ENCODE assay signal across 24 cellular contexts in the genomic region with DNA sequence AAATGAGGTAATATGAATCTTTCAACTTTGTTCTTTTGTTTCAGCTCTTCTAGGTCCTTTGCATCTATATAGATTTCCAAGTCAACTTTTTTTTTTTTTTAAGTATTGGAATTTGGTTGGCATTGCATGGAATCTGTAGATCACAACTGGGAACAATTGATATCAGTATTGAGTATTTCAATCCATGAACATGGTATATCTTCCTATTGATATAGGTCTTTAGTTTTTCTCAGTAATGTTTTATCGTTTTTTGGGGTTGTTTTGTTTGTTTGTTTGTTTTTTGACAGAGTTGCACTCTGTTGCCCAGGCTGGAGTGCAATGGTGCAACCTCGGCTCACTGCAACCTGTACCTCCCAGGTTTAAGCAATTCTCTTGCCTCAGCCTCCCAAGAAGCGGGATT.
"Had no signal": no experiment of that assay in that cellular context is flagged by ENCODE, and none has a peak within 500 bp of the region (broad histone marks: within the 10 kb centered on the region; RNA-seq: fewer than 3 reads in every experiment).

No MANE protein-coding gene starts in this region.

- H3K9me3 ChIP-seq: colonic mucosa, gastrocnemius medialis had no signal

- H3K36me3 ChIP-seq: colonic mucosa had no signal

- H3K4me1 ChIP-seq: colonic mucosa, esophagus squamous epithelium, gastrocnemius medialis, gastroesophageal sphincter had no signal

- DNase-seq: colonic mucosa; cortex of kidney; dermis blood vessel endothelial cell; dorsolateral prefrontal cortex; effector CD4-positive, alpha-beta T cell; effector CD8-positive, alpha-beta T cell; effector memory CD4-positive, alpha-beta T cell; effector memory CD8-positive, alpha-beta T cell; endodermal cell; erythroblast; esophagus squamous epithelium; foreskin fibroblast; foreskin keratinocyte; foreskin melanocyte; gastrocnemius medialis; glutamatergic neuron; heart left ventricle; heart right ventricle had no signal

- H3K27ac ChIP-seq: colonic mucosa, coronary artery, dorsolateral prefrontal cortex, epithelial cell of prostate, esophagus muscularis mucosa, esophagus squamous epithelium, foreskin keratinocyte, gastrocnemius medialis, gastroesophageal sphincter, heart left ventricle, heart right ventricle had no signal

- ATAC-seq: effector memory CD8-positive, alpha-beta T cell; esophagus mucosa; foreskin keratinocyte; gastrocnemius medialis; gastroesophageal sphincter; heart left ventricle; heart right ventricle had no signal

- H3K27me3 ChIP-seq: colonic mucosa, dorsolateral prefrontal cortex, esophagus muscularis mucosa, esophagus squamous epithelium, foreskin keratinocyte, gastrocnemius medialis, gastroesophageal sphincter, heart left ventricle, heart right ventricle had no signal

- H3K27ac Mint-ChIP-seq: dendritic cell treated with granulocyte-macrophage colony-stimulating factor and Interleukin-4, amounts not matched to agents 40 ng/mL and 50 ng/mL, for 4 days; endodermal cell had no signal

- H3K4me3 Mint-ChIP-seq: dendritic cell treated with granulocyte-macrophage colony-stimulating factor and Interleukin-4, amounts not matched to agents 40 ng/mL and 50 ng/mL, for 4 days; effector memory CD8-positive, alpha-beta T cell; endodermal cell had no signal

- H3K4me3 ChIP-seq: colonic mucosa, coronary artery, dorsolateral prefrontal cortex, esophagus muscularis mucosa, esophagus squamous epithelium, gastrocnemius medialis, gastroesophageal sphincter, heart left ventricle, heart right ventricle had no signal

- H3K27me3 Mint-ChIP-seq: dendritic cell treated with granulocyte-macrophage colony-stimulating factor and Interleukin-4, amounts not matched to agents 40 ng/mL and 50 ng/mL, for 4 days; effector memory CD8-positive, alpha-beta T cell had no signal

- H3K9me3 Mint-ChIP-seq: dendritic cell treated with granulocyte-macrophage colony-stimulating factor and Interleukin-4, amounts not matched to agents 40 ng/mL and 50 ng/mL, for 4 days; effector memory CD8-positive, alpha-beta T cell had no signal
